3 cellular contexts compared by ENCODE assay signal in genomic region chr18:24544949-24545348, GRCh38.
TF ChIP-seq lines count a peak whose summit lies in the region.

No MANE protein-coding gene starts in this region.

TF ChIP-seq in GM23338, 12 proteins besides CTCF, POLR2A, EP300 and RAD21 (continues in another document):
- TF ChIP-seq REST (IDR thresholded peaks at IDR 0.05; ENCODE audit: unreplicated experiment) (no peak), JUNB (IDR thresholded peaks at IDR 0.05; ENCODE audit: unreplicated experiment) (no peak), CREB1 (CRISPR knock-in tag; IDR thresholded peaks at IDR 0.05; ENCODE audit: low read depth) (no peak), ETS1 (IDR thresholded peaks at IDR 0.05) (no peak), ZNF331 (CRISPR knock-in tag; IDR thresholded peaks at IDR 0.05; ENCODE audit: low read depth) (no peak), ZNF114 (CRISPR knock-in tag; IDR thresholded peaks at IDR 0.05) (no peak)

TF ChIP-seq in IMR-90, 13 proteins besides CTCF, POLR2A, EP300 and RAD21:
- no peak for TF ChIP-seq NFE2L2 (IDR thresholded peaks at IDR 0.05; ENCODE audit: low read depth, low read length)
- TF ChIP-seq BHLHE40 (IDR thresholded peaks at IDR 0.05; ENCODE audit: low read depth, low read length) = no peak
- no peak for TF ChIP-seq FOS (IDR thresholded peaks at IDR 0.05; ENCODE audit: low read depth, low read length)
- TF ChIP-seq SMC3 (IDR thresholded peaks at IDR 0.05; ENCODE audit: low read depth, low read length) = no peak
- no peak for TF ChIP-seq MAZ (IDR thresholded peaks at IDR 0.05; ENCODE audit: borderline replicate concordance, low read depth, low read length)
- TF ChIP-seq CEBPB (IDR thresholded peaks at IDR 0.05; ENCODE audit: low read depth, low read length) = no peak
- TF ChIP-seq ELK1 (IDR thresholded peaks at IDR 0.05; ENCODE audit: borderline replicate concordance, low read depth, low read length) = no peak
- TF ChIP-seq RFX5 (IDR thresholded peaks at IDR 0.05; ENCODE audit: low read depth, low read length) = no peak
- no peak for TF ChIP-seq USF2 (IDR thresholded peaks at IDR 0.05; ENCODE audit: low read depth, low read length)
- TF ChIP-seq MAFK (IDR thresholded peaks at IDR 0.05; ENCODE audit: low read depth, low read length) = no peak
- TF ChIP-seq RCOR1 (IDR thresholded peaks at IDR 0.05; ENCODE audit: insufficient replicate concordance, low read length) = no peak
- no peak for TF ChIP-seq MXI1 (IDR thresholded peaks at IDR 0.05; ENCODE audit: borderline replicate concordance, low read depth, low read length)
- no peak for TF ChIP-seq CHD1 (IDR thresholded peaks at IDR 0.05; ENCODE audit: low read depth, low read length)

TF ChIP-seq in GM12891, 5 proteins besides CTCF, POLR2A, EP300 and RAD21:
- no peak for TF ChIP-seq PAX5 (IDR thresholded peaks at IDR 0.05; ENCODE audit: insufficient read depth, low read length, severe bottlenecking)
- TF ChIP-seq TAF1 (IDR thresholded peaks at IDR 0.05; ENCODE audit: low read depth, low read length) = no peak
- no peak for TF ChIP-seq SPI1 (IDR thresholded peaks at IDR 0.05; ENCODE audit: low read depth, low read length)
TF ChIP-seq in GM12891: peak in this region for 0.
